10 cellular contexts compared by ENCODE assay signal in genomic region chr20:49909499-49910339, GRCh38. TPM values are rescaled to one million over a fixed set of nuclear protein-coding genes. Genes with fewer than 3 reads are reported as not detected.
DNase-seq lines count a peak whose midpoint lies in the region; ATAC-seq and TF ChIP-seq lines count a peak whose summit lies in the region.
"Had no signal": no experiment of that assay in that cellular context is flagged by ENCODE, and none has a peak within 500 bp of the region (broad histone marks: within the 10 kb centered on the region; RNA-seq: fewer than 3 reads in every experiment).

No MANE protein-coding gene starts in this region.

- RAD21 ChIA-PET in HCT116 (lab: Charles Lee; ENCODE audit: low non-redundant PET in 1 of 2, low total read pairs in 2 of 2, uncharacterized antibody in 2 of 2, unreplicated experiment in 2 of 2): interaction anchor here in 1 of 2 experiments (0.6 kb wide), 1 partner anchor 18 kb away, joined by 3 read pairs; no protein-coding TSS in a partner anchor

- TF ChIP-seq CTCF in HCT116 (IDR thresholded peaks at IDR 0.05 in 2 of 3, conservative IDR thresholded peaks at IDR 0.05 in 1 of 3; ENCODE audit: borderline replicate concordance in 1 of 3, insufficient read depth in 1 of 3, low read depth in 2 of 3, low read length in 2 of 3): peak in 2 of 3 experiments; percentile 33 to 45; a peak in 3 of 6 replicates
- TF ChIP-seq CTCF in WERI-Rb-1 (IDR thresholded peaks at IDR 0.05; ENCODE audit: low read depth, low read length): peak; percentile 63; the same call in 1 of the 2 replicates
- TF ChIP-seq CTCF in heart right ventricle (IDR thresholded peaks at IDR 0.05): peak; percentile 9 to 63 (median 49)
- peak; percentile 51 to 77 (median 60) for TF ChIP-seq CTCF in gastrocnemius medialis (IDR thresholded peaks at IDR 0.05 in 4 of 5, conservative IDR thresholded peaks at IDR 0.05 in 1 of 5)

- no peak for DNase-seq in HCT116 (ENCODE audit: low read depth, low spot score)
- peak; percentile 85 for DNase-seq in WERI-Rb-1
- DNase-seq in heart right ventricle: peak; percentile 29 to 40
- peak; percentile 78 to 95 for DNase-seq in gastrocnemius medialis
- no peak for DNase-seq in GM19240 (ENCODE audit: insufficient read length, low spot score)
- DNase-seq in GOT3 (lab: John Stamatoyannopoulos, UW): no peak
- DNase-seq: activated naive CD4-positive, alpha-beta T cell treated with anti-CD3 and anti-CD28 coated beads for 36 hours; mesenchymal stem cell had no signal

- H3K4me2 ChIP-seq in HCT116 (ENCODE audit: low read length): no peak overlapping the region

- peaks cover 54% of the 10 kb centered on the region for H3K79me2 ChIP-seq in HCT116 (ENCODE audit: insufficient read depth, low read length)

- no peaks in the 10 kb centered on the region for H3K9me2 ChIP-seq in HCT116 (ENCODE audit: insufficient read depth)

- intact Hi-C loops in HCT116 (cut with micrococcal nuclease) (no loop called here), heart right ventricle (cut with DNase I) (loop anchor here in 2 of 10 donors (10.0 kb wide), 1 partner anchor 295 kb away; no protein-coding TSS in a partner anchor), gastrocnemius medialis (cut with DNase I; ENCODE audit: low total_unique reads) (loop anchor here (1.0 to 10.0 kb wide), 3 partner anchors 84 to 195 kb away; partner anchors contain the start of genes B4GALT5 and SLC9A8)

- no peak for TF ChIP-seq RAD21 in HCT116 (IDR thresholded peaks at IDR 0.05; ENCODE audit: low read depth)

- no peaks in the 10 kb centered on the region for H3K27me3 ChIP-seq in HCT116 (ENCODE audit: insufficient read depth, low read length)
- H3K27me3 ChIP-seq in WERI-Rb-1 (ENCODE audit: insufficient read depth, low read depth, severe bottlenecking): no peaks in the 10 kb centered on the region
- no peaks in the 10 kb centered on the region for H3K27me3 ChIP-seq in heart right ventricle
- no peaks in the 10 kb centered on the region for H3K27me3 ChIP-seq in gastrocnemius medialis

- BruUV-seq in HCT116 (replicated peaks; lab: Mats Ljungman, UMichigan): no TSS peak

- H2AFZ ChIP-seq in HCT116 (ENCODE audit: low read depth, low read length, poor library complexity, severe bottlenecking): no peak overlapping the region

- H3K9me3 ChIP-seq in HCT116 (ENCODE audit: control insufficient read depth in 1 of 2, insufficient read depth in 1 of 2, low read depth in 1 of 2, low read length in 2 of 2) (no peaks in the 10 kb centered on the region), WERI-Rb-1 (ENCODE audit: severe bottlenecking) (no peaks in the 10 kb centered on the region), heart right ventricle (no peaks in the 10 kb centered on the region), gastrocnemius medialis (no peaks in the 10 kb centered on the region)

- POLR2A ChIA-PET in HCT116 (lab: Charles Lee): no interaction called here

- 0 out of 2 replicates have a peak, but pooled peaks cover 2% of the 10 kb centered on the region for H4K20me1 ChIP-seq in HCT116 (ENCODE audit: insufficient read depth)

- H3K4me3 ChIP-seq in HCT116 (replicated peaks in 1 of 2; ENCODE audit: low read depth in 1 of 2, low read length in 2 of 2) (no peak overlapping the region), WERI-Rb-1 (ENCODE audit: low read depth, low read length) (0 out of 2 replicates have a peak overlapping the region, but pooled peaks have one; percentile 5), heart right ventricle (peak overlapping the region in 1 of 10 donors; percentile 1), gastrocnemius medialis (peak overlapping the region; percentile 29 to 49 (median 40))

- no peak for ATAC-seq in HCT116
- peak; percentile 47 to 89 (median 73) for ATAC-seq in heart right ventricle
- ATAC-seq in gastrocnemius medialis: peak; percentile 93
- ATAC-seq in HG03469 (IDR thresholded peaks at IDR 0.05; ENCODE audit: unreplicated experiment): no peak
- no peak for ATAC-seq in esophagus mucosa

- H3K9ac ChIP-seq in HCT116 (ENCODE audit: low read length): no peak overlapping the region

- WGBS in heart right ventricle, 2 donors: 40 to 43% methylated on average over 28 of the region's 28 CpGs

- CTCF ChIA-PET in HCT116 (lab: Charles Lee): no interaction called here

- TF ChIP-seq POLR2A in HCT116 (IDR thresholded peaks at IDR 0.05; ENCODE audit: borderline replicate concordance, extremely low read depth, insufficient read depth, insufficient read length): no peak
- peak; percentile 46 to 85 for TF ChIP-seq POLR2A in gastrocnemius medialis (IDR thresholded peaks at IDR 0.05)

- H3K36me3 ChIP-seq in HCT116 (ENCODE audit: control insufficient read depth in 1 of 2, insufficient read depth in 2 of 2, low read length in 2 of 2) (peaks cover 4 to 14% of the 10 kb centered on the region in 2 experiments; a peak in 2 of 4 replicates), WERI-Rb-1 (peaks cover 42% of the 10 kb centered on the region), heart right ventricle (peaks cover 0 to 59% (median 27%) of the 10 kb centered on the region in 9 donors), gastrocnemius medialis (peaks cover 0 to 34% of the 10 kb centered on the region in 2 donors)

- H3K27ac ChIP-seq in HCT116 (ENCODE audit: low read depth, low read length) (no peak overlapping the region; the same call in 1 of the 2 replicates), WERI-Rb-1 (peak overlapping the region; percentile 55), heart right ventricle (peak overlapping the region; percentile 53 to 86 (median 82)), gastrocnemius medialis (peak overlapping the region; percentile 92 to 100 (median 97))

- H3K4me1 ChIP-seq in HCT116 (ENCODE audit: control insufficient read depth in 1 of 2, insufficient read depth in 2 of 2, low read length in 2 of 2): peaks cover 9 to 10% of the 10 kb centered on the region in 2 experiments; a peak in 3 of 4 replicates
- peaks cover 12 to 89% (median 62%) of the 10 kb centered on the region in 9 donors for H3K4me1 ChIP-seq in heart right ventricle
- peaks cover 38 to 62% of the 10 kb centered on the region in 2 donors for H3K4me1 ChIP-seq in gastrocnemius medialis

- in situ Hi-C loops in gastrocnemius medialis (cut with MboI; ENCODE audit: low sequenced_read_pairs in 4 of 4): no loop called here

TF ChIP-seq in HCT116, 20 proteins besides CTCF, POLR2A, EP300 and RAD21:
- TF ChIP-seq ZNF274 (IDR thresholded peaks at IDR 0.05; ENCODE audit: low read depth, low read length) (no peak), CEBPB (IDR thresholded peaks at IDR 0.05; ENCODE audit: low read depth) (no peak), TCF7L2 (IDR thresholded peaks at IDR 0.05; ENCODE audit: borderline replicate concordance, extremely low read depth, insufficient read depth, insufficient read length) (no peak), FOSL1 (IDR thresholded peaks at IDR 0.05; ENCODE audit: low read depth) (no peak), EZH2 (IDR thresholded peaks at IDR 0.05) (no peak), YY1 (IDR thresholded peaks at IDR 0.05; ENCODE audit: extremely low read depth, insufficient replicate concordance, low read depth, low read length) (no peak), SP1 (IDR thresholded peaks at IDR 0.05; ENCODE audit: low read depth) (no peak), JUND (IDR thresholded peaks at IDR 0.05) (no peak), ATF3 (IDR thresholded peaks at IDR 0.05) (no peak), REST (IDR thresholded peaks at IDR 0.05; ENCODE audit: low read depth) (no peak)

RNA-seq across cellular contexts. Expression of gene SPATA2, which starts 5.6 kb away (rescaled TPM):
- total RNA-seq in HCT116 (2021; ENCODE audit: unreplicated experiment) (6.6 TPM), heart right ventricle (10 to 100 TPM in 1 of 10 donors, 1 to 10 TPM in 9; 5.2 to 11.8 (median 6.7) TPM), gastrocnemius medialis (10 to 100 TPM in 2 of 4 donors, 1 to 10 TPM in 2; 7.7 to 10.7 (median 9.7) TPM), esophagus mucosa (4.1 TPM)
- polyA plus RNA-seq in HCT116 (2012): 5.6 and 7.1 TPM in 2 replicates
- 1 to 10 TPM; 4.8 to 5.0 TPM for polyA plus RNA-seq in heart right ventricle

RNA-seq across cellular contexts. Expression of gene RNF114, which starts 26.5 kb away (rescaled TPM):
- total RNA-seq in HCT116 (2021; ENCODE audit: unreplicated experiment): 66.8 TPM
- polyA plus RNA-seq in HCT116 (2012): 86.8 and 113 TPM in 2 replicates
- 10 to 100 TPM; 41.5 to 60.3 (median 52.1) TPM for total RNA-seq in heart right ventricle
- polyA plus RNA-seq in heart right ventricle: 10 to 100 TPM; 45.0 to 49.5 TPM
- total RNA-seq in gastrocnemius medialis: 100 to 1,000 TPM; 133 to 216 (median 172) TPM
- 36.1 TPM for total RNA-seq in esophagus mucosa

Comparison
In these comparisons a context has a peak if more than half of its experiments do, and no peak if none do; other contexts are left out.
1. ATAC-seq: peak in heart right ventricle (8 of 8) and gastrocnemius medialis (2 of 2); none in HCT116 (single experiment), HG03469 (single experiment) and esophagus mucosa (single experiment).
2. DNase-seq: peak in WERI-Rb-1 (single experiment), heart right ventricle (2 of 2) and gastrocnemius medialis (2 of 2); none in HCT116 (single experiment), GM19240 (single experiment) and GOT3 (single experiment).
3. H3K4me3 ChIP-seq: peak in WERI-Rb-1 (single experiment) and gastrocnemius medialis (4 of 4); none in HCT116 (0 of 2).
4. Peak in every context shown above with its lines, with median percentiles within 50 percentile points of each other: CTCF ChIP-seq.